In the genomic region with DNA sequence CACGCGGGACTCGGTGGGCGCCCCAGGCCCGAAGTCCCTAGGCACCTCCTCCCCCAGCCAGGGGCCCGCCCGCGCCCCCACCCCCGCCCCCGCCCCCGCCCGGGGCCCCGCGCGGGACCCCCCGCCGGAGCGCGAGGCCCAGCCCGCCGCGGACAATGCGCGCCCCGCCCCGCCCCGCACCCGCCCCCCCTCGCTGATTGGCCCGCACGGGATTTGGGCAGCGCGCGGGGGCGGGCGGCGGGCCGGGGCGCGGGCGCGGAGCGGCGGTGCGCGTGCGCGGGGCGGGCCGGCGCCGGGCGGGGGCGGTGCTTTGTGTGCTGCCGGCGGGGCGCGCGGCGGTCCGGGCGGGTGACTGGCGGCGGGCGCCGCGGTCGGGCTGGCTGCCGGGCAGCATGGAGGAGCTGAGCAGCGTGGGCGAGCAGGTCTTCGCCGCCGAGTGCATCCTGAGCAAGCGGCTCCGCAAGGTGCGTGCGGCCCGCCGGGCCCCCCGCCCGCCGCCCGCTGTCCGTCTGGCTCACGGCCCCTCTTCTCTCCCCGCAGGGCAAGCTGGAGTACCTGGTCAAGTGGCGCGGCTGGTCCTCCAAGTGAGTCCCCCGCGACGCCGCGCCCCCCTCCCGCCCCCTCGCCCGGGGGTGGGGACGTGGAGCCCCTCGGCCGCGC, we compare ENCODE assay signal across 8 cellular contexts. TPM values are rescaled to one million over a fixed set of nuclear protein-coding genes. Genes with fewer than 3 reads are reported as not detected.
A peak's percentile ranks its signal among the peaks of the same experiment; 100 is the strongest.
DNase-seq lines count a peak whose midpoint lies in the region; ATAC-seq and TF ChIP-seq lines count a peak whose summit lies in the region.

A gene (plus strand): TSS at position 305 of the 660 bp plus-strand sequence. CDS start 88 bp downstream, at position 393.

- in situ Hi-C loops in IMR-90 (cut with MboI; ENCODE audit: low sequenced_read_pairs): no loop called here

- H3K23ac ChIP-seq in IMR-90 (ENCODE audit: low read depth, low read length): no peak within 1 kb of the TSS

- H4K91ac ChIP-seq in IMR-90 (ENCODE audit: insufficient read depth, low read depth, low read length): no peak within 1 kb of the TSS

- H2BK120ac ChIP-seq in IMR-90 (ENCODE audit: low read depth, low read length): no peak within 1 kb of the TSS

- H2AK5ac ChIP-seq in IMR-90 (ENCODE audit: low read depth, low read length): peak within 1 kb of the TSS; percentile 58; the same call in 1 of the 2 replicates

- H3K4me1 ChIP-seq in BLaER1 (peaks cover 50% of the 10 kb centered on the region), IMR-90 (ENCODE audit: control insufficient read depth, insufficient read depth, low read length) (peaks cover 3% of the 10 kb centered on the region; the same call in 1 of the 2 replicates), SJSA1 (replicated peaks) (peaks cover 16% of the 10 kb centered on the region), osteoblast (ENCODE audit: insufficient read depth, low read length) (peaks cover 4% of the 10 kb centered on the region), thoracic aorta (ENCODE audit: control insufficient read depth in 1 of 2, low read depth in 2 of 2) (peaks cover 7 to 14% of the 10 kb centered on the region in 2 donors)

- no TSS peak for BruUV-seq in IMR-90 (replicated peaks; lab: Mats Ljungman, UMichigan)

- H3K4me2 ChIP-seq in BLaER1 (peak within 1 kb of the TSS; percentile 98), IMR-90 (ENCODE audit: low read depth, low read length) (peak within 1 kb of the TSS; percentile 86), osteoblast (ENCODE audit: insufficient read depth, low read length) (peak within 1 kb of the TSS; percentile 75)

- dilution Hi-C loops in IMR-90 (cut with HindIII; ENCODE audit: low sequenced_read_pairs, unreplicated experiment): no loop called here

- CTCF ChIA-PET in IMR-90 (lab: Yijun Ruan, JAX): interaction anchor here (0.6 to 1.0 kb wide), 2 partner anchors 15 to 257 kb away, joined by 4 to 5 read pairs; no protein-coding TSS in a partner anchor

- H2BK15ac ChIP-seq in IMR-90 (ENCODE audit: low read depth, low read length): no peak within 1 kb of the TSS

- no peak within 1 kb of the TSS for H3K14ac ChIP-seq in IMR-90 (replicated peaks; ENCODE audit: low read depth, low read length)

- peak within 1 kb of the TSS; percentile 96 for H3K4me3 Mint-ChIP-seq in glutamatergic neuron (ENCODE audit: unreplicated experiment)

- H4K5ac ChIP-seq in IMR-90 (ENCODE audit: low read depth, low read length): no peak within 1 kb of the TSS; the same call in 1 of the 2 replicates

- H3K56ac ChIP-seq in IMR-90 (ENCODE audit: extremely low read depth, insufficient read depth, low read length): no peak within 1 kb of the TSS

- H2BK20ac ChIP-seq in IMR-90 (ENCODE audit: low read depth, low read length): no peak within 1 kb of the TSS

- H3K79me2 ChIP-seq in osteoblast (ENCODE audit: insufficient read depth, low read length): no peaks in the 10 kb centered on the region

- intact Hi-C loops in IMR-90 (cut with micrococcal nuclease): no loop called here

- peaks cover 20% of the 10 kb centered on the region for H3K27me3 ChIP-seq in BLaER1
- H3K27me3 ChIP-seq in IMR-90 (ENCODE audit: control insufficient read depth, insufficient read depth, low read length): peaks cover 40% of the 10 kb centered on the region
- H3K27me3 ChIP-seq in SJSA1 (replicated peaks): peaks cover 45% of the 10 kb centered on the region
- H3K27me3 ChIP-seq in osteoblast (ENCODE audit: insufficient read depth, low read length): peaks cover 54% of the 10 kb centered on the region
- peaks cover 15% of the 10 kb centered on the region for H3K27me3 ChIP-seq in thoracic aorta (replicated peaks; ENCODE audit: insufficient read depth)

- no peak within 1 kb of the TSS for H2BK5ac ChIP-seq in IMR-90 (ENCODE audit: low read depth, low read length, poor library complexity, severe bottlenecking)

- H3K9ac ChIP-seq in BLaER1 (peak within 1 kb of the TSS; percentile 86), IMR-90 (ENCODE audit: low read depth, low read length) (peak within 1 kb of the TSS; percentile 53)

- no peaks in the 10 kb centered on the region for H3K9me1 ChIP-seq in IMR-90 (ENCODE audit: insufficient read depth, low read length)

- TF ChIP-seq CTCF in IMR-90 (conservative IDR thresholded peaks at IDR 0.05; ENCODE audit: low read depth, low read length): no peak
- TF ChIP-seq CTCF in glutamatergic neuron (IDR thresholded peaks at IDR 0.05; ENCODE audit: partially characterized antibody, unreplicated experiment): no peak
- no peak for TF ChIP-seq CTCF in osteoblast (IDR thresholded peaks at IDR 0.05; ENCODE audit: extremely low read depth, low read depth, low read length)
- no peak for TF ChIP-seq CTCF in thoracic aorta (IDR thresholded peaks at IDR 0.05)

- peak within 1 kb of the TSS; percentile 80 for H2AK9ac ChIP-seq in IMR-90 (replicated peaks; ENCODE audit: low read depth, low read length, poor library complexity)

- POLR2A ChIA-PET in IMR-90 (lab: Charles Lee; ENCODE audit: unreplicated experiment): no interaction called here

- TF ChIP-seq POLR2A in IMR-90 (IDR thresholded peaks at IDR 0.05; ENCODE audit: low read depth, low read length): no peak

- 0% methylated on average over 14 of the region's 101 CpGs; no CpG with 5 or more reads in 1 of the 2 experiments for WGBS in IMR-90 (ENCODE audit: extremely low coverage in 2 of 2, insufficient read length in 1 of 2), 2 experiments

- H3K9me3 Mint-ChIP-seq in glutamatergic neuron (ENCODE audit: unreplicated experiment): peaks cover 16% of the 10 kb centered on the region

- H3K27me3 Mint-ChIP-seq in glutamatergic neuron (ENCODE audit: unreplicated experiment): peaks cover 18% of the 10 kb centered on the region

- H3K9me3 ChIP-seq in BLaER1: no peaks in the 10 kb centered on the region
- 0 out of 2 replicates have a peak, but pooled peaks cover 3% of the 10 kb centered on the region for H3K9me3 ChIP-seq in IMR-90 (ENCODE audit: control insufficient read depth, insufficient read depth, low read length)
- no peaks in the 10 kb centered on the region for H3K9me3 ChIP-seq in SJSA1 (replicated peaks)
- H3K9me3 ChIP-seq in osteoblast (ENCODE audit: low read depth, low read length): no peaks in the 10 kb centered on the region
- no peaks in the 10 kb centered on the region for H3K9me3 ChIP-seq in thoracic aorta

- H3K79me1 ChIP-seq in IMR-90 (ENCODE audit: low read depth in 1 of 2, low read length in 2 of 2): no peaks in the 10 kb centered on the region; a peak in 1 of 4 replicates

- H3K4me3 ChIP-seq in BLaER1: peak within 1 kb of the TSS; percentile 90
- peak within 1 kb of the TSS; percentile 83 for H3K4me3 ChIP-seq in IMR-90 (ENCODE audit: insufficient read depth, low read depth, low read length)
- peak within 1 kb of the TSS; percentile 93 for H3K4me3 ChIP-seq in SJSA1
- peak within 1 kb of the TSS; percentile 69 for H3K4me3 ChIP-seq in osteoblast (ENCODE audit: insufficient read depth, low read length)
- H3K4me3 ChIP-seq in thoracic aorta: peak within 1 kb of the TSS; percentile 72

- 0 out of 2 replicates have a peak within 1 kb of the TSS, but pooled peaks have one; percentile 0 for H3K4ac ChIP-seq in IMR-90 (ENCODE audit: low read depth, low read length)

- no peak within 1 kb of the TSS; the same call in 1 of the 2 replicates for H3K18ac ChIP-seq in IMR-90 (ENCODE audit: low read depth, low read length)

- no peak for TF ChIP-seq RAD21 in IMR-90 (IDR thresholded peaks at IDR 0.05; ENCODE audit: low read length)

- peaks cover 32% of the 10 kb centered on the region for H3K4me1 Mint-ChIP-seq in glutamatergic neuron (ENCODE audit: low read depth, unreplicated experiment)

- H2AFZ ChIP-seq in IMR-90 (replicated peaks; ENCODE audit: low read length, poor library complexity): peak within 1 kb of the TSS; percentile 95
- H2AFZ ChIP-seq in osteoblast (ENCODE audit: low read length): peak within 1 kb of the TSS; percentile 22

- H3K36me3 ChIP-seq in BLaER1: peaks cover 25% of the 10 kb centered on the region
- no peaks in the 10 kb centered on the region for H3K36me3 ChIP-seq in IMR-90 (ENCODE audit: control insufficient read depth, insufficient read depth, low read length)
- peaks cover 18% of the 10 kb centered on the region for H3K36me3 ChIP-seq in SJSA1
- H3K36me3 ChIP-seq in osteoblast (ENCODE audit: insufficient read depth, low read length): no peaks in the 10 kb centered on the region
- no peaks in the 10 kb centered on the region for H3K36me3 ChIP-seq in thoracic aorta

- H4K20me1 ChIP-seq in BLaER1: peaks cover 44% of the 10 kb centered on the region
- peaks cover 3% of the 10 kb centered on the region; the same call in 1 of the 2 replicates for H4K20me1 ChIP-seq in IMR-90 (ENCODE audit: insufficient read depth, low read length)
- H4K20me1 ChIP-seq in osteoblast (ENCODE audit: insufficient read depth, low read length): no peaks in the 10 kb centered on the region

- peak within 1 kb of the TSS; percentile 88 for H3K27ac ChIP-seq in BLaER1
- H3K27ac ChIP-seq in IMR-90 (ENCODE audit: insufficient read depth, low read length): peak within 1 kb of the TSS; percentile 9; the same call in 1 of the 2 replicates
- H3K27ac ChIP-seq in SJSA1: no peak within 1 kb of the TSS
- H3K27ac ChIP-seq in osteoblast (ENCODE audit: low read depth, low read length): no peak within 1 kb of the TSS
- H3K27ac ChIP-seq in thoracic aorta: no peak within 1 kb of the TSS

- H4K8ac ChIP-seq in IMR-90 (ENCODE audit: low read depth in 2 of 2, low read length in 2 of 2): no peak within 1 kb of the TSS

- ATAC-seq in GM19372 (IDR thresholded peaks at IDR 0.05; ENCODE audit: low read depth, unreplicated experiment) (peak; percentile 86), IMR-90 (ENCODE audit: low read depth) (peak; percentile 96), thoracic aorta (ENCODE audit: insufficient number of reproducible peaks, low FRiP score, low read depth) (peak; percentile 49)

- DNase-seq in IMR-90 (peak; percentile 42), SJSA1 (ENCODE audit: low read depth in 1 of 2, low spot score in 2 of 2) (peak; percentile 57 to 84), glutamatergic neuron (peak; percentile 87), osteoblast (ENCODE audit: insufficient read length, low spot score, missing footprints) (peak; percentile 100), thoracic aorta (ENCODE audit: low spot score) (no peak)
- DNase-seq in activated naive CD4-positive, alpha-beta T cell treated with Interleukin-2 at 50 U/mL for 16 hours: peak; percentile 84

- peaks cover 7% of the 10 kb centered on the region for H3K36me3 Mint-ChIP-seq in glutamatergic neuron (ENCODE audit: unreplicated experiment)

- peak within 1 kb of the TSS; percentile 91 for H3K27ac Mint-ChIP-seq in glutamatergic neuron (ENCODE audit: unreplicated experiment)

TF ChIP-seq in IMR-90, 13 proteins besides CTCF, POLR2A, EP300 and RAD21 (continues in another document):
- TF ChIP-seq MAZ (IDR thresholded peaks at IDR 0.05; ENCODE audit: borderline replicate concordance, low read depth, low read length): peak; percentile 24; the same call in 1 of the 2 replicates
- no peak for TF ChIP-seq RFX5 (IDR thresholded peaks at IDR 0.05; ENCODE audit: low read depth, low read length)

RNA-seq across cellular contexts. Expression of the gene that starts here (rescaled TPM):
- total RNA-seq in IMR-90 (2012; rRNA removed) (2.0 and 2.2 TPM in 2 replicates), glutamatergic neuron (ENCODE audit: unreplicated experiment) (78.8 TPM), osteoblast (0.88 and 1.1 TPM in 2 replicates), thoracic aorta (under 1 TPM in 1 of 2 donors, not detected in 1; 0.14 TPM)
- polyA plus RNA-seq in IMR-90 (2012; rRNA removed): 3.2 and 4.0 TPM in 2 replicates
- polyA plus RNA-seq in IMR-90 (2012; cell fraction: cytosol; rRNA removed): 2.9 and 4.0 TPM in 2 replicates
- 4.3 and 7.7 TPM in 2 replicates for polyA plus RNA-seq in IMR-90 (2012; cell fraction: nucleus; rRNA removed; ENCODE audit: low replicate concordance)
- total RNA-seq in SJSA1 (2014; rRNA removed; shearing (Covaris generic)): 13.6 and 16.7 TPM in 2 replicates

Comparison
In these comparisons a context has a peak if more than half of its experiments do, and no peak if none do; other contexts are left out.
1. Peak in ATAC-seq and H3K4me3 ChIP-seq in thoracic aorta; RNA of the gene not detected or under 1 TPM.
2. H3K27ac ChIP-seq: peak in BLaER1 (single experiment) and IMR-90 (single experiment); none in SJSA1 (single experiment), osteoblast (single experiment) and thoracic aorta (0 of 2).
3. Peak in every context shown above with its lines, with median percentiles within 50 percentile points of each other: H3K4me2 ChIP-seq, H3K4me3 ChIP-seq and ATAC-seq.